9 cellular contexts compared by ENCODE assay signal in genomic region chrY:19744381-19745378, GRCh38. TPM values are rescaled to one million over a fixed set of nuclear protein-coding genes. Genes with fewer than 3 reads are reported as not detected.
DNase-seq lines count a peak whose midpoint lies in the region; ATAC-seq and TF ChIP-seq lines count a peak whose summit lies in the region.
"Had no signal": no experiment of that assay in that cellular context is flagged by ENCODE, and none has a peak within 500 bp of the region (broad histone marks: within the 10 kb centered on the region; RNA-seq: fewer than 3 reads in every experiment).

Gene KDM5D (minus strand): TSS chrY:19744726. CDS start chrY:19744534, 192 bp downstream.

- H3K4me3 Mint-ChIP-seq in activated CD8-positive, alpha-beta T cell treated with anti-CD3 and anti-CD28 coated beads for 36 hours, result peak within 1 kb of the TSS; percentile 82

- H3K27ac Mint-ChIP-seq in activated CD8-positive, alpha-beta T cell treated with anti-CD3 and anti-CD28 coated beads for 36 hours, result peak within 1 kb of the TSS; percentile 97

- H3K4me3 ChIP-seq in Jurkat, Clone E6-1 (ENCODE audit: low read length), result peak within 1 kb of the TSS; percentile 66

- H3K27me3 Mint-ChIP-seq in activated CD8-positive, alpha-beta T cell treated with anti-CD3 and anti-CD28 coated beads for 36 hours, result no peaks in the 10 kb centered on the region

- no peak for TF ChIP-seq CTCF in activated CD8-positive, alpha-beta T cell treated with anti-CD3 and anti-CD28 coated beads for 36 hours (IDR thresholded peaks at IDR 0.05)

- intact Hi-C loops in activated CD8-positive, alpha-beta T cell treated with anti-CD3 and anti-CD28 coated beads for 36 hours (cut with micrococcal nuclease), result loop anchor here (10.0 kb wide), 1 partner anchor 170 kb away; no protein-coding TSS in a partner anchor
- intact Hi-C loops in left ventricle myocardium superior (cut with micrococcal nuclease), result no loop called here

- peaks cover 25% of the 10 kb centered on the region for H3K4me1 Mint-ChIP-seq in activated CD8-positive, alpha-beta T cell treated with anti-CD3 and anti-CD28 coated beads for 36 hours (ENCODE audit: low read depth)

- CTCF ChIA-PET in activated CD8-positive, alpha-beta T cell treated with anti-CD3 and anti-CD28 coated beads for 36 hours (lab: Charles Lee), result no interaction called here

- ATAC-seq in GM19025 (IDR thresholded peaks at IDR 0.05; ENCODE audit: low read depth, unreplicated experiment) (peak; percentile 72), left ventricle myocardium superior (peak; percentile 92)
- ATAC-seq in activated CD8-positive, alpha-beta T cell treated with anti-CD3 and anti-CD28 coated beads for 36 hours, result peak; percentile 88
- ATAC-seq: Panc1 had no signal

- H3K9me3 Mint-ChIP-seq in activated CD8-positive, alpha-beta T cell treated with anti-CD3 and anti-CD28 coated beads for 36 hours, result no peaks in the 10 kb centered on the region

- POLR2A ChIA-PET in activated CD8-positive, alpha-beta T cell treated with anti-CD3 and anti-CD28 coated beads for 36 hours (lab: Charles Lee), result interaction anchor here (0.6 to 1.0 kb wide), 6 partner anchors 9 to 828 kb away, joined by 3 to 4 read pairs (median 3); no protein-coding TSS in a partner anchor

- peaks cover 27% of the 10 kb centered on the region for H3K36me3 Mint-ChIP-seq in activated CD8-positive, alpha-beta T cell treated with anti-CD3 and anti-CD28 coated beads for 36 hours (ENCODE audit: low read depth)

- DNase-seq in Jurkat, Clone E6-1 (ENCODE audit: low read depth, low spot score), result peak; percentile 85
- peak; percentile 72 for DNase-seq in activated CD8-positive, alpha-beta T cell treated with anti-CD3 and anti-CD28 coated beads for 36 hours
- DNase-seq in left ventricle myocardium superior, result peak; percentile 56
- DNase-seq in stimulated activated CD4-positive, alpha-beta T cell treated with anti-CD3 and anti-CD28 coated beads, Interleukin-4, amount 100 ng/mL, for 48 hours (ENCODE audit: low read depth in 2 of 2), result peak; percentile 44 to 47
- no peak for DNase-seq in HuH-7.5 (ENCODE audit: low spot score)
- DNase-seq in SW480 (ENCODE audit: low spot score), result no peak
- no peak for DNase-seq in NCI-H1105 (lab: John Stamatoyannopoulos, UW)

RNA-seq across cellular contexts. Expression of gene KDM5D, which starts in this region (rescaled TPM):
- not detected for polyA plus RNA-seq in Jurkat, Clone E6-1 (2012; ENCODE audit: insufficient read depth, insufficient read length)
- 10 to 100 TPM; 22.6 to 25.2 TPM for total RNA-seq in activated CD8-positive, alpha-beta T cell treated with anti-CD3 and anti-CD28 coated beads for 36 hours
- total RNA-seq in left ventricle myocardium superior, result 39.4 TPM

Comparison
In these comparisons a context has a peak if more than half of its experiments do, and no peak if none do; other contexts are left out.
1. DNase-seq: peak in Jurkat, Clone E6-1 (single experiment), activated CD8-positive, alpha-beta T cell treated with anti-CD3 and anti-CD28 coated beads for 36 hours (single experiment), left ventricle myocardium superior (single experiment) and stimulated activated CD4-positive, alpha-beta T cell treated with anti-CD3 and anti-CD28 coated beads, Interleukin-4, amount 100 ng/mL, for 48 hours (2 of 2); none in HuH-7.5 (single experiment), SW480 (single experiment) and NCI-H1105 (single experiment).
2. Peak in every context shown above with its lines, with median percentiles within 50 percentile points of each other: ATAC-seq.